1 cellular context compared by ENCODE assay signal in the genomic region with DNA sequence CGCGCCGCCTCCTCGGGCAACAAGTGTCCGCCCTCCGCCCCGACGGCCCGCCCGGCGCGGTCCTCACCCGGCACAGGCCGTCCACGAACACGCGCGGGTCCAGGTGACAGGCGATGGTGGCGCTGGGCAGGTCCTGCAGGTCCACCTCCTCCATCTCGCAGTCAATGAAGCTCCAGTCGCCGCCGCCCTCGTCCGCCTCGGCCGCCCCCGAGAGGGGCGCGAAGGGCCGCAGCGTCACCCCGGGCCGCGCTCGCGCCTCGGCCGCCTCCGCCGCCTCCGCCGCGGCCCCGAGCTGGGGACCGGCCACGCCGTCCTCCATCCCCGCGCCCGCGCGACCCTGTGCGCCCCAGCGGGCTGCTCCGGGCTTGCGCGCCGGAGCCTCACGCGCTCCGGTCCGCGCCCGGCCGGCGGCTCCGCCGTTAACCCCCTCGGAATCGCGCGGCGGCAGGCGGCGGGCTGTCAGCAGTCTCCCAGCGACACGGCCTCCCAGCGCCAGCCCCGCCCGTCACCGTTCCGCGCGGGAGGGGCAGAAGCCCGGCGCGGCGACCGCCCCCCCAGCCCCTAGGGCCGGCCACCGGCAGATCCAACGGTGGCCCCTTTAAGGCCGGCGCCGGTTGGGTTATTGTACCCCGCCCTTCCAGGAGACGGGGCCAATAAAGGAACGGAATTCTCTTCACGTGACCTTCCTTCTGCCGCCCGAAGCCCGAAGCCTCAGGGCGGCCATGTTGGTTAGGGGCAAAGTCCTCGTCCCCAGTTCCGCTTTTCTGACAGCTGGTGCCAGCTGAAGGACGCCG.
TF ChIP-seq lines count a peak whose summit lies in the region.

TSS of gene RCAN1 (minus strand) at position 421 of the 794 bp plus-strand sequence. CDS start at position 319, 102 bp downstream.

TF ChIP-seq in GM12878, 131 proteins besides CTCF, POLR2A, EP300 and RAD21 (continued from another document and continues in another):
- TF ChIP-seq, protein P1, sequence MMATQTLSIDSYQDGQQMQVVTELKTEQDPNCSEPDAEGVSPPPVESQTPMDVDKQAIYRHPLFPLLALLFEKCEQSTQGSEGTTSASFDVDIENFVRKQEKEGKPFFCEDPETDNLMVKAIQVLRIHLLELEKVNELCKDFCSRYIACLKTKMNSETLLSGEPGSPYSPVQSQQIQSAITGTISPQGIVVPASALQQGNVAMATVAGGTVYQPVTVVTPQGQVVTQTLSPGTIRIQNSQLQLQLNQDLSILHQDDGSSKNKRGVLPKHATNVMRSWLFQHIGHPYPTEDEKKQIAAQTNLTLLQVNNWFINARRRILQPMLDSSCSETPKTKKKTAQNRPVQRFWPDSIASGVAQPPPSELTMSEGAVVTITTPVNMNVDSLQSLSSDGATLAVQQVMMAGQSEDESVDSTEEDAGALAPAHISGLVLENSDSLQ (IDR thresholded peaks at IDR 0.05) = peak; percentile 61; the same call in 1 of the 2 replicates
- TF ChIP-seq ASH2L (IDR thresholded peaks at IDR 0.05; ENCODE audit: borderline replicate concordance, low read depth) = no peak
- TF ChIP-seq MTA2 (IDR thresholded peaks at IDR 0.05; ENCODE audit: low read depth) = no peak
- peak; percentile 97 for TF ChIP-seq TCF3 (IDR thresholded peaks at IDR 0.05; ENCODE audit: borderline replicate concordance, insufficient read depth, low read depth, low read length)
- no peak for TF ChIP-seq MEF2B (IDR thresholded peaks at IDR 0.05; ENCODE audit: partially characterized antibody, poor library complexity, severe bottlenecking)
- TF ChIP-seq ATF7 (IDR thresholded peaks at IDR 0.05; ENCODE audit: low read depth) = no peak
- TF ChIP-seq IRF4 (IDR thresholded peaks at IDR 0.05; ENCODE audit: low read depth, low read length) = peak; percentile 79
- TF ChIP-seq PBX3 (IDR thresholded peaks at IDR 0.05; ENCODE audit: insufficient replicate concordance, low read depth, low read length) = peak; percentile 71
- TF ChIP-seq GABPA (IDR thresholded peaks at IDR 0.05; ENCODE audit: low read depth) = peak; percentile 61
- peak; percentile 69; the same call in 1 of the 2 replicates for TF ChIP-seq NKRF (conservative IDR thresholded peaks at IDR 0.05)
- no peak for TF ChIP-seq ZNF687 (IDR thresholded peaks at IDR 0.05)
- TF ChIP-seq ZNF207 (IDR thresholded peaks at IDR 0.05; ENCODE audit: borderline replicate concordance) = peak; percentile 85
- TF ChIP-seq SMAD1 (IDR thresholded peaks at IDR 0.05; ENCODE audit: low read depth, partially characterized antibody) = no peak
- TF ChIP-seq BACH1 (IDR thresholded peaks at IDR 0.05; ENCODE audit: borderline replicate concordance) = peak; percentile 26; the same call in 1 of the 2 replicates
- TF ChIP-seq KLF5 (IDR thresholded peaks at IDR 0.05; ENCODE audit: partially characterized antibody) = peak; percentile 64
- TF ChIP-seq SP1 (IDR thresholded peaks at IDR 0.05; ENCODE audit: low read depth, low read length) = peak; percentile 93
- no peak for TF ChIP-seq RFX5 (IDR thresholded peaks at IDR 0.05; ENCODE audit: low read depth, low read length)
- no peak for TF ChIP-seq SKIL (IDR thresholded peaks at IDR 0.05; ENCODE audit: low read depth, poor library complexity, severe bottlenecking)
- no peak for TF ChIP-seq IKZF2 (IDR thresholded peaks at IDR 0.05)
- TF ChIP-seq, protein P2, sequence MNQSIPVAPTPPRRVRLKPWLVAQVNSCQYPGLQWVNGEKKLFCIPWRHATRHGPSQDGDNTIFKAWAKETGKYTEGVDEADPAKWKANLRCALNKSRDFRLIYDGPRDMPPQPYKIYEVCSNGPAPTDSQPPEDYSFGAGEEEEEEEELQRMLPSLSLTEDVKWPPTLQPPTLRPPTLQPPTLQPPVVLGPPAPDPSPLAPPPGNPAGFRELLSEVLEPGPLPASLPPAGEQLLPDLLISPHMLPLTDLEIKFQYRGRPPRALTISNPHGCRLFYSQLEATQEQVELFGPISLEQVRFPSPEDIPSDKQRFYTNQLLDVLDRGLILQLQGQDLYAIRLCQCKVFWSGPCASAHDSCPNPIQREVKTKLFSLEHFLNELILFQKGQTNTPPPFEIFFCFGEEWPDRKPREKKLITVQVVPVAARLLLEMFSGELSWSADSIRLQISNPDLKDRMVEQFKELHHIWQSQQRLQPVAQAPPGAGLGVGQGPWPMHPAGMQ (IDR thresholded peaks at IDR 0.05; ENCODE audit: borderline replicate concordance) = no peak
- TF ChIP-seq RAD51 (IDR thresholded peaks at IDR 0.05) = peak; percentile 94
- TF ChIP-seq CBX5 (IDR thresholded peaks at IDR 0.05; ENCODE audit: low read depth) = no peak
- TF ChIP-seq NFYA (IDR thresholded peaks at IDR 0.05; ENCODE audit: borderline replicate concordance, low read depth, low read length) = no peak
- TF ChIP-seq ZNF384 (IDR thresholded peaks at IDR 0.05; ENCODE audit: borderline replicate concordance, low read depth, low read length) = no peak
- TF ChIP-seq ZBED1 (IDR thresholded peaks at IDR 0.05; ENCODE audit: borderline replicate concordance) = no peak
- TF ChIP-seq POU2F2 (IDR thresholded peaks at IDR 0.05; ENCODE audit: borderline replicate concordance, low read depth, low read length) = no peak
- no peak for TF ChIP-seq NR2C2 (IDR thresholded peaks at IDR 0.05; ENCODE audit: borderline replicate concordance, control insufficient read depth, insufficient read length, low read depth)
- no peak for TF ChIP-seq ZNF274 (IDR thresholded peaks at IDR 0.05; ENCODE audit: insufficient read depth, insufficient read length)
- 0 out of 2 replicates have a peak, but pooled peaks have one; percentile 50 for TF ChIP-seq RB1 (IDR thresholded peaks at IDR 0.05; ENCODE audit: borderline replicate concordance)
- no peak for TF ChIP-seq JUND (IDR thresholded peaks at IDR 0.05; ENCODE audit: low read depth, low read length)
- no peak for TF ChIP-seq TBL1XR1 (IDR thresholded peaks at IDR 0.05; ENCODE audit: low read depth, low read length)
- no peak for TF ChIP-seq ZNF24 (IDR thresholded peaks at IDR 0.05)
- no peak for TF ChIP-seq HDGF (IDR thresholded peaks at IDR 0.05)
- no peak for TF ChIP-seq ETV6 (conservative IDR thresholded peaks at IDR 0.05 in 1 of 2, IDR thresholded peaks at IDR 0.05 in 1 of 2; ENCODE audit: borderline replicate concordance in 1 of 2, low read depth in 1 of 2)
- peak in 1 of 2 experiments; percentile 0; a peak in 2 of 3 replicates for TF ChIP-seq EGR1 (IDR thresholded peaks at IDR 0.05; ENCODE audit: borderline replicate concordance in 1 of 2, low read depth in 2 of 2, low read length in 2 of 2)
- peak; percentile 83 for TF ChIP-seq SIX5 (IDR thresholded peaks at IDR 0.05; ENCODE audit: low read depth, low read length, severe bottlenecking)
- TF ChIP-seq, protein P3, sequence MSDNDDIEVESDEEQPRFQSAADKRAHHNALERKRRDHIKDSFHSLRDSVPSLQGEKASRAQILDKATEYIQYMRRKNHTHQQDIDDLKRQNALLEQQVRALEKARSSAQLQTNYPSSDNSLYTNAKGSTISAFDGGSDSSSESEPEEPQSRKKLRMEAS (IDR thresholded peaks at IDR 0.05; ENCODE audit: low read depth, low read length) = peak; percentile 99
- TF ChIP-seq CREM (IDR thresholded peaks at IDR 0.05; ENCODE audit: low read depth) = peak; percentile 73
- TF ChIP-seq, protein P4, sequence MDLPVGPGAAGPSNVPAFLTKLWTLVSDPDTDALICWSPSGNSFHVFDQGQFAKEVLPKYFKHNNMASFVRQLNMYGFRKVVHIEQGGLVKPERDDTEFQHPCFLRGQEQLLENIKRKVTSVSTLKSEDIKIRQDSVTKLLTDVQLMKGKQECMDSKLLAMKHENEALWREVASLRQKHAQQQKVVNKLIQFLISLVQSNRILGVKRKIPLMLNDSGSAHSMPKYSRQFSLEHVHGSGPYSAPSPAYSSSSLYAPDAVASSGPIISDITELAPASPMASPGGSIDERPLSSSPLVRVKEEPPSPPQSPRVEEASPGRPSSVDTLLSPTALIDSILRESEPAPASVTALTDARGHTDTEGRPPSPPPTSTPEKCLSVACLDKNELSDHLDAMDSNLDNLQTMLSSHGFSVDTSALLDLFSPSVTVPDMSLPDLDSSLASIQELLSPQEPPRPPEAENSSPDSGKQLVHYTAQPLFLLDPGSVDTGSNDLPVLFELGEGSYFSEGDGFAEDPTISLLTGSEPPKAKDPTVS (IDR thresholded peaks at IDR 0.05; ENCODE audit: low read depth, low read length) = no peak
- TF ChIP-seq NRF1 (conservative IDR thresholded peaks at IDR 0.05; ENCODE audit: low read depth, low read length) = no peak; the same call in 1 of the 2 replicates
- no peak for TF ChIP-seq EZH2 (IDR thresholded peaks at IDR 0.05; ENCODE audit: borderline replicate concordance, control insufficient read depth, low read depth, low read length)
- TF ChIP-seq MXI1 (IDR thresholded peaks at IDR 0.05; ENCODE audit: low read depth, low read length) = peak; percentile 39; the same call in 1 of the 2 replicates
- TF ChIP-seq, protein P5, sequence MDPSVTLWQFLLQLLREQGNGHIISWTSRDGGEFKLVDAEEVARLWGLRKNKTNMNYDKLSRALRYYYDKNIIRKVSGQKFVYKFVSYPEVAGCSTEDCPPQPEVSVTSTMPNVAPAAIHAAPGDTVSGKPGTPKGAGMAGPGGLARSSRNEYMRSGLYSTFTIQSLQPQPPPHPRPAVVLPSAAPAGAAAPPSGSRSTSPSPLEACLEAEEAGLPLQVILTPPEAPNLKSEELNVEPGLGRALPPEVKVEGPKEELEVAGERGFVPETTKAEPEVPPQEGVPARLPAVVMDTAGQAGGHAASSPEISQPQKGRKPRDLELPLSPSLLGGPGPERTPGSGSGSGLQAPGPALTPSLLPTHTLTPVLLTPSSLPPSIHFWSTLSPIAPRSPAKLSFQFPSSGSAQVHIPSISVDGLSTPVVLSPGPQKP (IDR thresholded peaks at IDR 0.05; ENCODE audit: low read depth, low read length) = peak; percentile 28; the same call in 1 of the 2 replicates
- peak; percentile 97 for TF ChIP-seq USF2 (IDR thresholded peaks at IDR 0.05; ENCODE audit: borderline replicate concordance, low read depth, low read length)
